1 cellular context compared by ENCODE assay signal in the genomic region with DNA sequence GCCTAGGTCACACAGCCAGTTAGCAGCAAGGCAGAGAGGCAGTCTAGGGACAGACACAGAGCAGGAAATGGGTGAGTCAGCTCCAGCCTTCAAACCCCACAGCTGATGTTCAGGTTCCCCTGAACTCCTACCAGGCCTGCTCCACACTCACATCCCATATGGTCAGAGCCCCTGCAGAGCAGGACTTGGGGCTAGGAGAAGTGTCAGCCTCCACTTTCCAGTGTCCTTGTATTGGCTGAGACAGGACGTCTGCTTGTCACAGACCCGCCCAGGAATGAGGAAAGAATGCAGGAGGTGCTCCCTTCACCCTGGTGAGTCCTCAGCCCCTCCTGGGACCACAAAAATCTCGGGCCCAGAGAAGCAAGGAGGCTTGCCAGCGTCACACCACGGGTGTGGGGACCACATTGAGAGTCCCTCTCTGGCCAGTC.
TF ChIP-seq lines count a peak whose summit lies in the region.

No MANE protein-coding gene starts in this region.

TF ChIP-seq in IMR-90, 13 proteins besides CTCF, POLR2A, EP300 and RAD21 (continued from another document):
- TF ChIP-seq, protein P1, sequence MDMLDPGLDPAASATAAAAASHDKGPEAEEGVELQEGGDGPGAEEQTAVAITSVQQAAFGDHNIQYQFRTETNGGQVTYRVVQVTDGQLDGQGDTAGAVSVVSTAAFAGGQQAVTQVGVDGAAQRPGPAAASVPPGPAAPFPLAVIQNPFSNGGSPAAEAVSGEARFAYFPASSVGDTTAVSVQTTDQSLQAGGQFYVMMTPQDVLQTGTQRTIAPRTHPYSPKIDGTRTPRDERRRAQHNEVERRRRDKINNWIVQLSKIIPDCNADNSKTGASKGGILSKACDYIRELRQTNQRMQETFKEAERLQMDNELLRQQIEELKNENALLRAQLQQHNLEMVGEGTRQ (IDR thresholded peaks at IDR 0.05; ENCODE audit: low read depth, low read length) = no peak
- TF ChIP-seq RFX5 (IDR thresholded peaks at IDR 0.05; ENCODE audit: low read depth, low read length) (no peak), NFE2L2 (IDR thresholded peaks at IDR 0.05; ENCODE audit: low read depth, low read length) (no peak), FOS (IDR thresholded peaks at IDR 0.05; ENCODE audit: low read depth, low read length) (no peak), SMC3 (IDR thresholded peaks at IDR 0.05; ENCODE audit: low read depth, low read length) (no peak), CHD1 (IDR thresholded peaks at IDR 0.05; ENCODE audit: low read depth, low read length) (no peak), CEBPB (IDR thresholded peaks at IDR 0.05; ENCODE audit: low read depth, low read length) (no peak), MAFK (IDR thresholded peaks at IDR 0.05; ENCODE audit: low read depth, low read length) (no peak), BHLHE40 (IDR thresholded peaks at IDR 0.05; ENCODE audit: low read depth, low read length) (no peak)
